In the genomic region with DNA sequence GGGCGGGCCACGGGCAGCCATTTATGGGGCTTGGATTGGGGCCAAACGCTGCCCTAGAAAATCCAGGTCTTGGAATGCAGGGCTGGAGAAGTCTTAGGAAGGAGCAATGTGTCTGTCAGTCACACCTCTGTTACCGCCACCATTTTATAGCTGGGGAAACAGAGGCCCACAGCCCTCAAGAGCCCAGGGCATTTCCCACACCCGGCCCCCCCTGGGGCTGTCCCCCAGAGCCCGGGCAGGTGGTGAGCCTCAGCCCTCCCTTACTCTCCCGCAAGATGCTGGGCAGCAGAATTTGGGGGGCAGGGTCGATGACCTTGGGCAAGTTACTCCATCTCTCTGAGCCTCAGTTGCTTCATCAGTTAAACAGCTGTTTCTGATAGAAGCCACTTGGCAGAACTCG, we compare ENCODE assay signal across 14 cellular contexts.
DNase-seq lines count a peak whose midpoint lies in the region; ATAC-seq and TF ChIP-seq lines count a peak whose summit lies in the region.
"Had no signal": no experiment of that assay in that cellular context is flagged by ENCODE, and none has a peak within 500 bp of the region (broad histone marks: within the 10 kb centered on the region; RNA-seq: fewer than 3 reads in every experiment).

No MANE protein-coding gene starts in this region.

- CTCF ChIA-PET in CD8-positive, alpha-beta T cell (lab: Charles Lee): interaction anchor here (0.9 kb wide), 1 partner anchor 11 kb away, joined by 3 read pairs; no protein-coding TSS in a partner anchor

- peaks cover 45% of the 10 kb centered on the region for H3K4me1 Mint-ChIP-seq in activated T-cell treated with anti-CD3 and anti-CD28 coated beads, Interleukin-2, amount 50 U/mL, for 24 hours (ENCODE audit: low read depth)
- peaks cover 37% of the 10 kb centered on the region for H3K4me1 Mint-ChIP-seq in activated T-cell treated with anti-CD3 and anti-CD28 coated beads, Interleukin-2, amount 50 U/mL, for 4 hours (ENCODE audit: low read depth)
- H3K4me1 Mint-ChIP-seq in CD8-positive, alpha-beta T cell (ENCODE audit: low read depth): peaks cover 19% of the 10 kb centered on the region

- no peak for ATAC-seq in activated T-cell treated with anti-CD3 and anti-CD28 coated beads, Interleukin-2, amount 50 U/mL, for 4 hours
- ATAC-seq in RWPE2 (ENCODE audit: low read depth): no peak
- ATAC-seq in CD8-positive, alpha-beta T cell: no peak
- ATAC-seq in foreskin keratinocyte: no peak

- intact Hi-C loops in CD8-positive, alpha-beta T cell (cut with DNase I, micrococcal nuclease): no loop called here

- H3K27ac Mint-ChIP-seq in activated T-cell treated with anti-CD3 and anti-CD28 coated beads, Interleukin-2, amount 50 U/mL, for 24 hours: no peak overlapping the region
- no peak overlapping the region for H3K27ac Mint-ChIP-seq in CD8-positive, alpha-beta T cell
- H3K27ac Mint-ChIP-seq: CD4-positive, alpha-beta memory T cell had no signal

- no peak overlapping the region for H3K4me3 Mint-ChIP-seq in activated T-cell treated with anti-CD3 and anti-CD28 coated beads, Interleukin-2, amount 50 U/mL, for 24 hours
- H3K4me3 Mint-ChIP-seq in activated T-cell treated with anti-CD3 and anti-CD28 coated beads, Interleukin-2, amount 50 U/mL, for 4 hours: no peak overlapping the region
- H3K4me3 Mint-ChIP-seq in CD8-positive, alpha-beta T cell: no peak overlapping the region
- H3K4me3 Mint-ChIP-seq: CD4-positive, alpha-beta memory T cell had no signal

- no peaks in the 10 kb centered on the region for H3K9me3 Mint-ChIP-seq in activated T-cell treated with anti-CD3 and anti-CD28 coated beads, Interleukin-2, amount 50 U/mL, for 24 hours
- no peaks in the 10 kb centered on the region for H3K9me3 Mint-ChIP-seq in activated T-cell treated with anti-CD3 and anti-CD28 coated beads, Interleukin-2, amount 50 U/mL, for 4 hours
- no peaks in the 10 kb centered on the region for H3K9me3 Mint-ChIP-seq in CD8-positive, alpha-beta T cell
- H3K9me3 Mint-ChIP-seq: CD4-positive, alpha-beta memory T cell had no signal

- no peaks in the 10 kb centered on the region for H3K36me3 ChIP-seq in RWPE2 (ENCODE audit: low read depth)
- H3K36me3 ChIP-seq in CD8-positive, alpha-beta T cell (ENCODE audit: insufficient read depth, low read length): no peaks in the 10 kb centered on the region

- no peaks in the 10 kb centered on the region for H3K9me3 ChIP-seq in RWPE2 (ENCODE audit: severe bottlenecking)
- no peaks in the 10 kb centered on the region for H3K9me3 ChIP-seq in CD8-positive, alpha-beta T cell (ENCODE audit: low read length)

- H3K27me3 ChIP-seq in RWPE2 (ENCODE audit: insufficient read depth, poor library complexity, severe bottlenecking) (no peaks in the 10 kb centered on the region), foreskin keratinocyte (no peaks in the 10 kb centered on the region)
- no peaks in the 10 kb centered on the region for H3K27me3 ChIP-seq in CD8-positive, alpha-beta T cell (ENCODE audit: insufficient read depth, low read length)

- DNase-seq in activated T-cell treated with anti-CD3 and anti-CD28 coated beads, Interleukin-2, amount 50 U/mL, for 24 hours: peak; percentile 23
- no peak for DNase-seq in activated T-cell treated with anti-CD3 and anti-CD28 coated beads, Interleukin-2, amount 50 U/mL, for 4 hours
- no peak for DNase-seq in RWPE2 (ENCODE audit: low spot score)
- peak; percentile 74 for DNase-seq in mesenteric fat pad (ENCODE audit: low spot score)
- no peak for DNase-seq in CD8-positive, alpha-beta T cell
- no peak for DNase-seq in foreskin keratinocyte
- DNase-seq in occipital lobe (lab: John Stamatoyannopoulos, UW): no peak
- DNase-seq: 8988T; ACHN; CD4-positive, alpha-beta memory T cell; COR-L47; DMS153; DND-41; GF-D8 had no signal

- POLR2A ChIA-PET in CD8-positive, alpha-beta T cell (lab: Charles Lee): interaction anchor here (0.6 kb wide), 1 partner anchor 248 kb away, joined by 3 read pairs; no protein-coding TSS in a partner anchor

- peak overlapping the region; percentile 92 for H3K27ac ChIP-seq in RWPE2 (ENCODE audit: poor library complexity, severe bottlenecking)
- H3K27ac ChIP-seq in CD8-positive, alpha-beta T cell (ENCODE audit: low read depth, low read length): no peak overlapping the region
- H3K27ac ChIP-seq in foreskin keratinocyte: no peak overlapping the region

- H3K4me1 ChIP-seq in RWPE2 (ENCODE audit: insufficient read depth, poor library complexity, severe bottlenecking): peaks cover 20% of the 10 kb centered on the region
- peaks cover 19% of the 10 kb centered on the region for H3K4me1 ChIP-seq in CD8-positive, alpha-beta T cell (ENCODE audit: insufficient read depth, low read length)
- H3K4me1 ChIP-seq in foreskin keratinocyte: peaks cover 8% of the 10 kb centered on the region

- H3K36me3 Mint-ChIP-seq in activated T-cell treated with anti-CD3 and anti-CD28 coated beads, Interleukin-2, amount 50 U/mL, for 24 hours (ENCODE audit: low read depth): no peaks in the 10 kb centered on the region
- no peaks in the 10 kb centered on the region for H3K36me3 Mint-ChIP-seq in activated T-cell treated with anti-CD3 and anti-CD28 coated beads, Interleukin-2, amount 50 U/mL, for 4 hours (ENCODE audit: insufficient read depth)
- no peaks in the 10 kb centered on the region for H3K36me3 Mint-ChIP-seq in CD8-positive, alpha-beta T cell
- H3K36me3 Mint-ChIP-seq: CD4-positive, alpha-beta memory T cell had no signal

- TF ChIP-seq CTCF in RWPE2 (IDR thresholded peaks at IDR 0.05; ENCODE audit: poor library complexity, severe bottlenecking) (no peak), foreskin keratinocyte (conservative IDR thresholded peaks at IDR 0.05) (no peak)
- no peak for TF ChIP-seq CTCF in CD8-positive, alpha-beta T cell (IDR thresholded peaks at IDR 0.05)

- no peak overlapping the region for H3K4me3 ChIP-seq in RWPE2 (ENCODE audit: severe bottlenecking)
- H3K4me3 ChIP-seq in CD8-positive, alpha-beta T cell (ENCODE audit: low read depth, low read length): no peak overlapping the region

- H3K27me3 Mint-ChIP-seq in activated T-cell treated with anti-CD3 and anti-CD28 coated beads, Interleukin-2, amount 50 U/mL, for 24 hours: no peaks in the 10 kb centered on the region
- H3K27me3 Mint-ChIP-seq in activated T-cell treated with anti-CD3 and anti-CD28 coated beads, Interleukin-2, amount 50 U/mL, for 4 hours (ENCODE audit: low read depth): no peaks in the 10 kb centered on the region
- no peaks in the 10 kb centered on the region for H3K27me3 Mint-ChIP-seq in CD8-positive, alpha-beta T cell (ENCODE audit: low read depth)
- H3K27me3 Mint-ChIP-seq: CD4-positive, alpha-beta memory T cell had no signal

Comparison
In these comparisons a context has a peak if more than half of its experiments do, and no peak if none do; other contexts are left out.
1. DNase-seq: peak in activated T-cell treated with anti-CD3 and anti-CD28 coated beads, Interleukin-2, amount 50 U/mL, for 24 hours (single experiment) and mesenteric fat pad (single experiment); none in activated T-cell treated with anti-CD3 and anti-CD28 coated beads, Interleukin-2, amount 50 U/mL, for 4 hours (single experiment), RWPE2 (single experiment), CD8-positive, alpha-beta T cell (0 of 7), foreskin keratinocyte (0 of 2) and occipital lobe (single experiment).